Comparison of ENCODE assay signal across 19 cellular contexts in the genomic region with DNA sequence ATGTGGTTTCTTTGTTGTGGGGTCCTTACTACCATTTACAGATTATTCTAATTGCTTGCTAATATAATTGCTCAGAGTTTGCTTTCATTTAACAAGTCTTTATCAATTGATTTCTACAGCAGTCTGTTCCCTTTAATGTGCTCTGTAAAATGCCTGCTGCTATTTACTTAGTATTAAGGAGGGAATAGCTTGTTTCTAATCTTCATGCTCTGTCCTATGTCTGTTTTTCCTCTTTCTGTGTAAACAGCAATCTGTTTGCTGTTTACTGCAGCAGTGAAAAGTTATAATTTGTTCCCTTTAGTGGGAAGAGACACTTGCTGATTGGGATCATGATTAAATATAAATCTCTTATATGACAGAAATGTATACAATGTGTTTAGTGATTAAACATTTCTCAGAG.
"Had no signal": no experiment of that assay in that cellular context is flagged by ENCODE, and none has a peak within 500 bp of the region (broad histone marks: within the 10 kb centered on the region; RNA-seq: fewer than 3 reads in every experiment).

No MANE protein-coding gene starts in this region.

- H3K4me1 ChIP-seq: SJSA1 had no signal

- H3K36me3 ChIP-seq: SJSA1 had no signal

- DNase-seq: IMR-90, Karpas-422, KG1, MM.1S, NCI-H1694, NCI-H187 treated with DMSO at 0.1 percent for 48 hours, NCI-H2029 treated with DMSO at 0.1 percent for 48 hours, NCI-H2107, NCI-H2171 treated with DMSO at 0.1 percent for 48 hours, NCI-H345, NCI-H510A treated with DMSO at 0.1 percent for 48 hours, NCI-H526, NCI-H82, Right ventricle myocardium superior, RPMI8226, SIG-M5 had no signal

- H3K9me3 ChIP-seq: SJSA1 had no signal

- H3K4me3 ChIP-seq: SJSA1, SK-N-MC had no signal

- H3K27ac ChIP-seq: SJSA1, SK-N-MC had no signal

- H3K27me3 ChIP-seq: SJSA1 had no signal

- ATAC-seq: HepG2 had no signal
